Comparison of ENCODE assay signal across 19 cellular contexts in the genomic region with DNA sequence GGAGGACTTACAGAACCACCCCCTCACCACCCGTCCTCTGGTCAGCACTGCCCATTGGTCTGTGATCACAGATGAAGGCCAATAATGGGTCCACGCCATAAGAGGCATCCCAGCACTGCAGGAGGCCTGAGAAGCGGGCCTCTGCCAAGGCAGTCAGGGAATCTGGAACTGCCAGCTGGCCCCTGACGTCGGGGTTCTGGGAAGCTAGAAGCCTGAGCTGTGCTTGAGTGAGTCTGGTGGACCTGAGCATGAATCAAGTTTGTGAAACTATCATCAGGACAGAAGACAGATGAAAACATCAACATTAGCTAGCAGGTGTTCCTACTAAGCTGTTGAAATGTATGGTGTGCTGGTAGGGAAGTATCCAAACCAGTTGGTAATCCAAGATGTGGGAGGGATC. TPM values are rescaled to one million over a fixed set of nuclear protein-coding genes. Genes with fewer than 3 reads are reported as not detected.
"Had no signal": no experiment of that assay in that cellular context is flagged by ENCODE, and none has a peak within 500 bp of the region (broad histone marks: within the 10 kb centered on the region; RNA-seq: fewer than 3 reads in every experiment).

No MANE protein-coding gene starts in this region.

- H3K36me3 ChIP-seq: adrenal gland, colonic mucosa, gastroesophageal sphincter, suprapubic skin, tibial nerve had no signal

- H3K27me3 Mint-ChIP-seq: activated naive CD8-positive, alpha-beta T cell; activated T-helper 17 cell treated with anti-CD3 and anti-CD28 coated beads, Interleukin-2, amount 50 U/mL, for 72 hours had no signal

- H3K27ac Mint-ChIP-seq: activated naive CD8-positive, alpha-beta T cell; activated T-cell treated with anti-CD3 and anti-CD28 coated beads, Interleukin-2, amount 50 U/mL, for 24 hours; activated T-helper 17 cell treated with anti-CD3 and anti-CD28 coated beads, Interleukin-2, amount 50 U/mL, for 72 hours had no signal

- ATAC-seq: activated T-helper 17 cell treated with anti-CD3 and anti-CD28 coated beads, Interleukin-2, amount 50 U/mL, for 72 hours; gastroesophageal sphincter; mucosa of descending colon had no signal

- H3K4me1 ChIP-seq: adrenal gland, colonic mucosa had no signal

- H3K9me3 ChIP-seq: adrenal gland, colonic mucosa, esophagus muscularis mucosa, gastroesophageal sphincter, mucosa of descending colon, spleen, suprapubic skin, tibial nerve had no signal

- H3K27me3 ChIP-seq: adrenal gland, colonic mucosa, esophagus muscularis mucosa, gastroesophageal sphincter, spleen, suprapubic skin, tibial nerve had no signal

- H3K4me3 ChIP-seq: adrenal gland, colonic mucosa, esophagus muscularis mucosa, gastroesophageal sphincter, mucosa of descending colon, spleen, suprapubic skin, tibial nerve had no signal

- H3K27ac ChIP-seq: adrenal gland, colonic mucosa, esophagus muscularis mucosa, gastroesophageal sphincter, suprapubic skin had no signal

- H3K4me3 Mint-ChIP-seq: activated naive CD8-positive, alpha-beta T cell; activated T-cell treated with anti-CD3 and anti-CD28 coated beads, Interleukin-2, amount 50 U/mL, for 24 hours; activated T-helper 17 cell treated with anti-CD3 and anti-CD28 coated beads, Interleukin-2, amount 50 U/mL, for 72 hours had no signal

- H3K9me3 Mint-ChIP-seq: activated T-cell treated with anti-CD3 and anti-CD28 coated beads, Interleukin-2, amount 50 U/mL, for 24 hours; activated T-helper 17 cell treated with anti-CD3 and anti-CD28 coated beads, Interleukin-2, amount 50 U/mL, for 72 hours; naive B cell had no signal

- DNase-seq: activated CD4-positive, alpha-beta T cell treated with anti-CD3 and anti-CD28 coated beads for 1 hour; activated T-cell treated with anti-CD3 and anti-CD28 coated beads, Interleukin-2, amount 50 U/mL, for 24 hours; adrenal gland; central memory CD4-positive, alpha-beta T cell; colonic mucosa; mesendoderm; mucosa of descending colon; naive B cell; retina; spleen; stimulated activated CD4-positive, alpha-beta T cell treated with anti-CD3 and anti-CD28 coated beads, Interleukin-4, amount 100 ng/mL, for 24 hours; stimulated activated naive CD4-positive, alpha-beta T cell treated with Interleukin-2 at 50 U/mL for 16 hours had no signal

RNA-seq across cellular contexts. Expression of a gene that starts 7.8 kb away (rescaled TPM):
- total RNA-seq: activated T-helper 17 cell treated with anti-CD3 and anti-CD28 coated beads, Interleukin-2, amount 50 U/mL, for 72 hours; T-helper 2 cell treated with Interferon-gamma antibody and Interleukin-4, amounts not matched to agents 100 ng/mL and 5 ng/mL, for 36 hours had no signal
